Comparison of ENCODE assay signal across 12 cellular contexts in the genomic region with DNA sequence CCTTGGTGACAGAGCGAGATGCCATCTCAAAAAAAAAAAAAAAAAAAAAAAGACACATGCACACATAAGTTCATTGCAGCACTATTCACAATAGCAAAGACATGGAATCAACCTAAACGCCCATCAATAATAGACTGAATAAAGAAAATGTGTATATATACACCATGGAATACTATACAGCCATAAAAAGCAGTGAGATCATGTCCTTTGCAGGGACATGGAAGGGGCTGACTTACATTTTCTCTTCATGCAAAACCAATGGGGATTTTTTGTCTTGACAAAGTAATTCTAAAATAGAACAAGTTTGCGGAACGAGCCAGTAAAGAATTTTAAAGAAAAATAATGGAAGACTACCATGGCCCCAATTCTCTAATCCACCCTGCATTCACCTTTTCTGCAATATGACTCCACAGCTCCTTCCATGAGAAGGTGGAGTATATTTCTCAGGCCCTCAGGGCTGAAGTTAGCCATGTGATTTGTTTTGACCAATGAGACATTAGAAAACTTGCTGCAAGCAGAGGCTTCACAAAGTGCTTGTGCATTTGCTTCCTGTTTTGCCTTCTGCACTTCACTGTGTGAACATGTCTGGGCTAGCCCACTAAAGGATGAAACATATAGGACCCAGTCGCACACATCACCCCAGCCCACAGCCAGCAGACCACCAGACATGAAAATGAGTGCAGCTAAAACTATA.
DNase-seq lines count a peak whose midpoint lies in the region; ATAC-seq, FAIRE-seq and TF ChIP-seq lines count a peak whose summit lies in the region.
"Had no signal": no experiment of that assay in that cellular context is flagged by ENCODE, and none has a peak within 500 bp of the region (broad histone marks: within the 10 kb centered on the region; RNA-seq: fewer than 3 reads in every experiment).

No MANE protein-coding gene starts in this region.

- no peaks in the 10 kb centered on the region for H3K27me3 ChIP-seq in bronchial epithelial cell (ENCODE audit: control insufficient read depth, insufficient read depth, low read length)

- ATAC-seq in GM18907 (IDR thresholded peaks at IDR 0.05; ENCODE audit: unreplicated experiment), result peak; percentile 56
- ATAC-seq in HG02571 (IDR thresholded peaks at IDR 0.05; ENCODE audit: unreplicated experiment), result no peak
- ATAC-seq in activated CD4-positive, CD25-positive, alpha-beta regulatory T cell treated with anti-CD3 and anti-CD28 coated beads, Interleukin-2, amount 50 U/mL, for 24 hours, result no peak
- ATAC-seq: left ventricle myocardium superior had no signal

- peak; percentile 32 for FAIRE-seq in bronchial epithelial cell (lab: Jason Lieb, UNC)
- FAIRE-seq: H54 had no signal

- H3K4me3 ChIP-seq in AG10803 (ENCODE audit: low read length) (no peak overlapping the region), bronchial epithelial cell (ENCODE audit: low read depth, low read length) (no peak overlapping the region)

- no peak for TF ChIP-seq CTCF in AG10803 (conservative IDR thresholded peaks at IDR 0.05; ENCODE audit: low read length)
- no peak for TF ChIP-seq CTCF in bronchial epithelial cell (IDR thresholded peaks at IDR 0.05; ENCODE audit: insufficient read depth, low read length, severe bottlenecking)

- peak; percentile 6 for DNase-seq in AG10803 (ENCODE audit: low read depth)
- DNase-seq in NCI-H1436 (lab: John Stamatoyannopoulos, UW), result peak; percentile 61
- peak; percentile 94 for DNase-seq in bronchial epithelial cell (ENCODE audit: low read depth)
- DNase-seq in stimulated activated CD4-positive, alpha-beta T cell treated with anti-CD3 and anti-CD28 coated beads, Interleukin-12 subunit alpha, Interleukin-12 subunit beta, amount 100 ng/mL, for 4 hours, result no peak
- DNase-seq in NCI-H2227 (lab: John Stamatoyannopoulos, UW; ENCODE audit: unreplicated experiment), result no peak
- DNase-seq: left ventricle myocardium superior; occipital lobe; stimulated activated CD4-positive, alpha-beta T cell treated with anti-CD3 and anti-CD28 coated beads, Interleukin-2, amount 100 ng/mL, for 24 hours had no signal

- no peaks in the 10 kb centered on the region for H3K36me3 ChIP-seq in bronchial epithelial cell (ENCODE audit: control insufficient read depth, insufficient read depth, low read length)

Comparison
In these comparisons a context has a peak if more than half of its experiments do, and no peak if none do; other contexts are left out.
1. DNase-seq: peak in AG10803 (single experiment), NCI-H1436 (single experiment) and bronchial epithelial cell (single experiment); none in stimulated activated CD4-positive, alpha-beta T cell treated with anti-CD3 and anti-CD28 coated beads, Interleukin-12 subunit alpha, Interleukin-12 subunit beta, amount 100 ng/mL, for 4 hours (single experiment) and NCI-H2227 (single experiment).